Comparison of ENCODE assay signal across 6 cellular contexts in the genomic region with DNA sequence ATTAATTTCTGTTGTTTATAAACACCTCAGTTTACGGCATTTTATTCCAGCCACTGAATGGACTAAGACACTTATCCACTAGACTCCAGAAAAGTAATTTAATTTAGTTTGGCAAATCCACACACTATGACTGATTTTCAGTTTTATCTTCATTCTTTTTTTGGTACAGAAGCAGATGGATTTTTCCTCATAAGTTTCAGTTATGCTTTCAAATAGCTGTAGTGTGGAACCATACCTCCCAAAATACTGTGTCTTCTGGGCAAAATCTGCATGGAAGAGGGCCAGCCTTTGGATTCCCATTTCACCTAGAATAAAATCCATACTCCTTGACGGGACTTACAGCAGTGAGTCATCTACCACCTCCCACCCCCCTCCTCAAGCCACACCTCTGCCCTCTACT. TPM values are rescaled to one million over a fixed set of nuclear protein-coding genes. Genes with fewer than 3 reads are reported as not detected.
"Had no signal": no experiment of that assay in that cellular context is flagged by ENCODE, and none has a peak within 500 bp of the region (broad histone marks: within the 10 kb centered on the region; RNA-seq: fewer than 3 reads in every experiment).

No MANE protein-coding gene starts in this region.

- H3K4me3 ChIP-seq: GM23338 had no signal

- ATAC-seq: GM23338 had no signal

- DNase-seq: HCEC 1CT, IMR-90, KBM-7 had no signal

RNA-seq across cellular contexts. Expression of gene GSTA2, which starts 43.0 kb away (rescaled TPM):
- total RNA-seq: GM23338, H1, HT-29, IMR-90 had no signal
